1 cellular context compared by ENCODE assay signal in the genomic region with DNA sequence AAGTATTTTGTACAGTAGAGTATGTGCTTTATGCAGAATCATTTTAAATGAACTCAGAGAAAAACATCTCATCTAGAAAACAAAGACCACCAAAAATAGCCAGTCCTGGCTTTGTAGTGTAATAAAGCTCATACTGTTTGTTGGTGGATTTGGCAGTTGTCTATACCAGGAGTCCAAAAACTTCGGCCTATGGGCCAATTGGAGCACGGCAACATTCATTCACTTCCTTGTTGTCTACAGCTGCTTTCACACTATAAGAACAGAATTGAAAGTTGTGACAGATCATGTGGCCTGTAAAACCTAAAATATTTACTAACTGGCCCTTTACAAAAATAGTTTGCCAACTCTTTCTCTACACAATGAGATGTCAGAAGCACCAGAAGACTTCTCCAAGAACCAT.
TF ChIP-seq lines count a peak whose summit lies in the region.

No MANE protein-coding gene starts in this region.

TF ChIP-seq in HepG2, 621 proteins besides CTCF, POLR2A, EP300 and RAD21 (continued from another document):
- TF ChIP-seq, protein P1, sequence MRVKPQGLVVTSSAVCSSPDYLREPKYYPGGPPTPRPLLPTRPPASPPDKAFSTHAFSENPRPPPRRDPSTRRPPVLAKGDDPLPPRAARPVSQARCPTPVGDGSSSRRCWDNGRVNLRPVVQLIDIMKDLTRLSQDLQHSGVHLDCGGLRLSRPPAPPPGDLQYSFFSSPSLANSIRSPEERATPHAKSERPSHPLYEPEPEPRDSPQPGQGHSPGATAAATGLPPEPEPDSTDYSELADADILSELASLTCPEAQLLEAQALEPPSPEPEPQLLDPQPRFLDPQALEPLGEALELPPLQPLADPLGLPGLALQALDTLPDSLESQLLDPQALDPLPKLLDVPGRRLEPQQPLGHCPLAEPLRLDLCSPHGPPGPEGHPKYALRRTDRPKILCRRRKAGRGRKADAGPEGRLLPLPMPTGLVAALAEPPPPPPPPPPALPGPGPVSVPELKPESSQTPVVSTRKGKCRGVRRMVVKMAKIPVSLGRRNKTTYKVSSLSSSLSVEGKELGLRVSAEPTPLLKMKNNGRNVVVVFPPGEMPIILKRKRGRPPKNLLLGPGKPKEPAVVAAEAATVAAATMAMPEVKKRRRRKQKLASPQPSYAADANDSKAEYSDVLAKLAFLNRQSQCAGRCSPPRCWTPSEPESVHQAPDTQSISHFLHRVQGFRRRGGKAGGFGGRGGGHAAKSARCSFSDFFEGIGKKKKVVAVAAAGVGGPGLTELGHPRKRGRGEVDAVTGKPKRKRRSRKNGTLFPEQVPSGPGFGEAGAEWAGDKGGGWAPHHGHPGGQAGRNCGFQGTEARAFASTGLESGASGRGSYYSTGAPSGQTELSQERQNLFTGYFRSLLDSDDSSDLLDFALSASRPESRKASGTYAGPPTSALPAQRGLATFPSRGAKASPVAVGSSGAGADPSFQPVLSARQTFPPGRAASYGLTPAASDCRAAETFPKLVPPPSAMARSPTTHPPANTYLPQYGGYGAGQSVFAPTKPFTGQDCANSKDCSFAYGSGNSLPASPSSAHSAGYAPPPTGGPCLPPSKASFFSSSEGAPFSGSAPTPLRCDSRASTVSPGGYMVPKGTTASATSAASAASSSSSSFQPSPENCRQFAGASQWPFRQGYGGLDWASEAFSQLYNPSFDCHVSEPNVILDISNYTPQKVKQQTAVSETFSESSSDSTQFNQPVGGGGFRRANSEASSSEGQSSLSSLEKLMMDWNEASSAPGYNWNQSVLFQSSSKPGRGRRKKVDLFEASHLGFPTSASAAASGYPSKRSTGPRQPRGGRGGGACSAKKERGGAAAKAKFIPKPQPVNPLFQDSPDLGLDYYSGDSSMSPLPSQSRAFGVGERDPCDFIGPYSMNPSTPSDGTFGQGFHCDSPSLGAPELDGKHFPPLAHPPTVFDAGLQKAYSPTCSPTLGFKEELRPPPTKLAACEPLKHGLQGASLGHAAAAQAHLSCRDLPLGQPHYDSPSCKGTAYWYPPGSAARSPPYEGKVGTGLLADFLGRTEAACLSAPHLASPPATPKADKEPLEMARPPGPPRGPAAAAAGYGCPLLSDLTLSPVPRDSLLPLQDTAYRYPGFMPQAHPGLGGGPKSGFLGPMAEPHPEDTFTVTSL (CRISPR knock-in tag; IDR thresholded peaks at IDR 0.05; ENCODE audit: borderline replicate concordance) = no peak
- TF ChIP-seq ZNF350 (CRISPR knock-in tag; IDR thresholded peaks at IDR 0.05; ENCODE audit: borderline replicate concordance, low read depth) (no peak), PAWR (CRISPR knock-in tag; IDR thresholded peaks at IDR 0.05; ENCODE audit: borderline replicate concordance) (no peak), E2F1 (CRISPR knock-in tag; IDR thresholded peaks at IDR 0.05) (no peak), ZNF383 (CRISPR knock-in tag; IDR thresholded peaks at IDR 0.05; ENCODE audit: borderline replicate concordance) (no peak), MBNL3 (CRISPR knock-in tag; conservative IDR thresholded peaks at IDR 0.05) (no peak), ONECUT2 (CRISPR knock-in tag; IDR thresholded peaks at IDR 0.05) (no peak), ZNF432 (CRISPR knock-in tag; IDR thresholded peaks at IDR 0.05; ENCODE audit: borderline replicate concordance) (no peak), ADNP (CRISPR knock-in tag; IDR thresholded peaks at IDR 0.05) (no peak)
